ENCODE assay signal across 8 cellular contexts in genomic region chr2:86790134-86790827, GRCh38. TPM values are rescaled to one million over a fixed set of nuclear protein-coding genes. Genes with fewer than 3 reads are reported as not detected.
DNase-seq lines count a peak whose midpoint lies in the region; ATAC-seq and TF ChIP-seq lines count a peak whose summit lies in the region.

No MANE protein-coding gene starts in this region.

- H3K18ac ChIP-seq in IMR-90 (ENCODE audit: low read depth, low read length): no peak overlapping the region

- TF ChIP-seq POLR2A in IMR-90 (IDR thresholded peaks at IDR 0.05; ENCODE audit: low read depth, low read length): no peak
- no peak for TF ChIP-seq POLR2A in uterus (IDR thresholded peaks at IDR 0.05)

- DNase-seq in CD4-positive, CD25-positive, alpha-beta regulatory T cell: peak in 2 of 3 donors; percentile 11 to 20
- no peak for DNase-seq in IMR-90
- no peak for DNase-seq in chondrocyte (ENCODE audit: low spot score)
- peak; percentile 33 for DNase-seq in natural killer cell
- DNase-seq in epidermal melanocyte (ENCODE audit: insufficient read length, low spot score): no peak
- DNase-seq in brain microvascular endothelial cell: no peak
- DNase-seq in uterus: no peak

- in situ Hi-C loops in IMR-90 (cut with MboI; ENCODE audit: low sequenced_read_pairs): no loop called here
- in situ Hi-C loops in brain microvascular endothelial cell (cut with HindIII; ENCODE audit: low pct_ligation_motif_present, low sequenced_read_pairs): no loop called here

- no peak overlapping the region for H3K9ac ChIP-seq in IMR-90 (ENCODE audit: low read depth, low read length)

- H3K36me3 Mint-ChIP-seq in CD4-positive, CD25-positive, alpha-beta regulatory T cell: no peaks in the 10 kb centered on the region
- peaks cover 7% of the 10 kb centered on the region for H3K36me3 Mint-ChIP-seq in chondrocyte (ENCODE audit: low read depth)
- H3K36me3 Mint-ChIP-seq in natural killer cell: peaks cover 13% of the 10 kb centered on the region

- H3K36me3 ChIP-seq in CD4-positive, CD25-positive, alpha-beta regulatory T cell (ENCODE audit: control insufficient read depth, insufficient read depth, low read length): no peaks in the 10 kb centered on the region
- H3K36me3 ChIP-seq in IMR-90 (ENCODE audit: control insufficient read depth, insufficient read depth, low read length) (no peaks in the 10 kb centered on the region), brain microvascular endothelial cell (replicated peaks) (no peaks in the 10 kb centered on the region), uterus (no peaks in the 10 kb centered on the region)

- no peaks in the 10 kb centered on the region; the same call in 1 of the 2 replicates for H3K9me1 ChIP-seq in IMR-90 (ENCODE audit: insufficient read depth, low read length)

- no peak overlapping the region for H2BK15ac ChIP-seq in IMR-90 (ENCODE audit: low read depth, low read length)

- peaks cover 3 to 4% of the 10 kb centered on the region in 2 experiments for H3K9me3 ChIP-seq in CD4-positive, CD25-positive, alpha-beta regulatory T cell (ENCODE audit: control insufficient read depth in 2 of 2, low read length in 2 of 2)
- H3K9me3 ChIP-seq in IMR-90 (ENCODE audit: control insufficient read depth, insufficient read depth, low read length): peaks cover 9% of the 10 kb centered on the region; the same call in 1 of the 2 replicates
- no peaks in the 10 kb centered on the region for H3K9me3 ChIP-seq in uterus

- no peak overlapping the region for H2BK5ac ChIP-seq in IMR-90 (ENCODE audit: low read depth, low read length, poor library complexity, severe bottlenecking)

- H2AFZ ChIP-seq in IMR-90 (replicated peaks; ENCODE audit: low read length, poor library complexity): peak overlapping the region; percentile 43

- H3K4ac ChIP-seq in IMR-90 (ENCODE audit: low read depth, low read length): no peak overlapping the region

- peaks cover 24% of the 10 kb centered on the region for H3K4me1 ChIP-seq in CD4-positive, CD25-positive, alpha-beta regulatory T cell (ENCODE audit: control insufficient read depth, insufficient read depth, low read length, poor library complexity, severe bottlenecking)
- H3K4me1 ChIP-seq in IMR-90 (ENCODE audit: control insufficient read depth, insufficient read depth, low read length) (0 out of 2 replicates have a peak, but pooled peaks cover 2% of the 10 kb centered on the region), uterus (peaks cover 0 to 14% of the 10 kb centered on the region in 2 donors)

- no peak overlapping the region for H2BK20ac ChIP-seq in IMR-90 (ENCODE audit: low read depth, low read length)

- peaks cover 39% of the 10 kb centered on the region for H3K27me3 ChIP-seq in CD4-positive, CD25-positive, alpha-beta regulatory T cell (ENCODE audit: control insufficient read depth, insufficient read depth, low read length)
- H3K27me3 ChIP-seq in IMR-90 (ENCODE audit: control insufficient read depth, insufficient read depth, low read length) (peaks cover 79% of the 10 kb centered on the region), brain microvascular endothelial cell (replicated peaks) (peaks cover 52% of the 10 kb centered on the region), uterus (peaks cover 17 to 45% of the 10 kb centered on the region in 2 donors)

- peaks cover 10 to 25% (median 14%) of the 10 kb centered on the region in 4 donors for H3K4me1 Mint-ChIP-seq in CD4-positive, CD25-positive, alpha-beta regulatory T cell
- peaks cover 12% of the 10 kb centered on the region for H3K4me1 Mint-ChIP-seq in chondrocyte (ENCODE audit: low read depth)
- H3K4me1 Mint-ChIP-seq in natural killer cell: peaks cover 64 to 73% of the 10 kb centered on the region in 2 donors

- no peak overlapping the region for H3K27ac ChIP-seq in CD4-positive, CD25-positive, alpha-beta regulatory T cell (ENCODE audit: insufficient read depth, low read length, poor library complexity, severe bottlenecking)
- H3K27ac ChIP-seq in IMR-90 (ENCODE audit: insufficient read depth, low read length) (no peak overlapping the region), brain microvascular endothelial cell (no peak overlapping the region), uterus (no peak overlapping the region)

- H4K91ac ChIP-seq in IMR-90 (ENCODE audit: insufficient read depth, low read depth, low read length): no peak overlapping the region

- peaks cover 0 to 9% (median 3%) of the 10 kb centered on the region in 7 donors for H3K9me3 Mint-ChIP-seq in CD4-positive, CD25-positive, alpha-beta regulatory T cell
- H3K9me3 Mint-ChIP-seq in chondrocyte (ENCODE audit: low read depth) (peaks cover 4% of the 10 kb centered on the region), natural killer cell (peaks cover 3% of the 10 kb centered on the region in 2 donors)

- H4K8ac ChIP-seq in IMR-90 (ENCODE audit: low read depth in 2 of 2, low read length in 2 of 2): no peak overlapping the region

- POLR2A ChIA-PET in IMR-90 (lab: Charles Lee; ENCODE audit: unreplicated experiment): no interaction called here

- BruUV-seq in IMR-90 (replicated peaks; lab: Mats Ljungman, UMichigan): no TSS peak

- H3K56ac ChIP-seq in IMR-90 (ENCODE audit: extremely low read depth, insufficient read depth, low read length): no peak overlapping the region

- H3K79me1 ChIP-seq in IMR-90 (ENCODE audit: low read depth in 1 of 2, low read length in 2 of 2): no peaks in the 10 kb centered on the region

- H2AK5ac ChIP-seq in IMR-90 (ENCODE audit: low read depth, low read length): no peak overlapping the region

- no peak overlapping the region for H2BK120ac ChIP-seq in IMR-90 (ENCODE audit: low read depth, low read length)

- dilution Hi-C loops in IMR-90 (cut with HindIII; ENCODE audit: low sequenced_read_pairs, unreplicated experiment): no loop called here

- H4K5ac ChIP-seq in IMR-90 (ENCODE audit: low read depth, low read length): no peak overlapping the region

- H3K4me2 ChIP-seq in IMR-90 (ENCODE audit: low read depth, low read length): no peak overlapping the region

- WGBS in IMR-90 (ENCODE audit: extremely low coverage in 2 of 2, insufficient read length in 1 of 2), 2 experiments: 1% methylated on average over 14 of the region's 55 CpGs; no CpG with 5 or more reads in 1 of the 2 experiments

- TF ChIP-seq CTCF in IMR-90 (conservative IDR thresholded peaks at IDR 0.05; ENCODE audit: low read depth, low read length) (no peak), chondrocyte (IDR thresholded peaks at IDR 0.05) (no peak), natural killer cell (IDR thresholded peaks at IDR 0.05) (no peak), brain microvascular endothelial cell (IDR thresholded peaks at IDR 0.05; ENCODE audit: low read depth, low read length, missing control alignments) (no peak), uterus (IDR thresholded peaks at IDR 0.05) (no peak)

- ATAC-seq in CD4-positive, CD25-positive, alpha-beta regulatory T cell (ENCODE audit: low read depth in 2 of 2): no peak
- ATAC-seq in IMR-90 (ENCODE audit: low read depth) (0 out of 2 replicates have a peak, but pooled peaks have one; percentile 18), natural killer cell (peak in 1 of 3 donors; percentile 1), HG03520 (IDR thresholded peaks at IDR 0.05; ENCODE audit: unreplicated experiment) (no peak)

- TF ChIP-seq RAD21 in IMR-90 (IDR thresholded peaks at IDR 0.05; ENCODE audit: low read length): no peak

- no peak overlapping the region for H2AK9ac ChIP-seq in IMR-90 (replicated peaks; ENCODE audit: low read depth, low read length, poor library complexity)

- no peaks in the 10 kb centered on the region for H4K20me1 ChIP-seq in IMR-90 (ENCODE audit: insufficient read depth, low read length)

- CTCF ChIA-PET in IMR-90 (lab: Yijun Ruan, JAX): no interaction called here

- intact Hi-C loops in IMR-90 (cut with micrococcal nuclease): no loop called here
- intact Hi-C loops in natural killer cell (cut with micrococcal nuclease): no loop called here
- intact Hi-C loops in uterus (cut with DNase I; ENCODE audit: low total_unique reads): no loop called here

- H3K23ac ChIP-seq in IMR-90 (ENCODE audit: low read depth, low read length): no peak overlapping the region

- no peak overlapping the region for H3K27ac Mint-ChIP-seq in CD4-positive, CD25-positive, alpha-beta regulatory T cell
- H3K27ac Mint-ChIP-seq in chondrocyte (ENCODE audit: unreplicated experiment) (no peak overlapping the region), natural killer cell (peak overlapping the region; percentile 95 to 97)

- peak overlapping the region in 2 of 4 donors; percentile 81 to 82 for H3K4me3 Mint-ChIP-seq in CD4-positive, CD25-positive, alpha-beta regulatory T cell
- H3K4me3 Mint-ChIP-seq in chondrocyte (ENCODE audit: unreplicated experiment) (peak overlapping the region; percentile 33), natural killer cell (peak overlapping the region; percentile 90)

- H3K4me3 ChIP-seq in CD4-positive, CD25-positive, alpha-beta regulatory T cell (ENCODE audit: low read depth, low read length): no peak overlapping the region
- H3K4me3 ChIP-seq in IMR-90 (ENCODE audit: insufficient read depth, low read depth, low read length): no peak overlapping the region
- H3K4me3 ChIP-seq in brain microvascular endothelial cell (ENCODE audit: low read depth, low read length): no peak overlapping the region
- H3K4me3 ChIP-seq in uterus: no peak overlapping the region

- peaks cover 75% of the 10 kb centered on the region for H3K27me3 Mint-ChIP-seq in CD4-positive, CD25-positive, alpha-beta regulatory T cell
- peaks cover 76% of the 10 kb centered on the region for H3K27me3 Mint-ChIP-seq in chondrocyte (ENCODE audit: low read depth)
- H3K27me3 Mint-ChIP-seq in natural killer cell (ENCODE audit: low read depth in 2 of 2): peaks cover 0 to 11% of the 10 kb centered on the region in 2 donors

- no peak overlapping the region for H3K14ac ChIP-seq in IMR-90 (replicated peaks; ENCODE audit: low read depth, low read length)

TF ChIP-seq in IMR-90, 13 proteins besides CTCF, POLR2A, EP300 and RAD21 (continues in another document):
- TF ChIP-seq RFX5 (IDR thresholded peaks at IDR 0.05; ENCODE audit: low read depth, low read length): no peak

RNA-seq across cellular contexts. Expression of gene CD8A, which starts 0.4 kb away (rescaled TPM):
- not detected for total RNA-seq in CD4-positive, CD25-positive, alpha-beta regulatory T cell
- 1 to 10 TPM in 1 of 4 donors, under 1 TPM in 3; 0.24 to 1.8 (median 0.57) TPM for polyA plus RNA-seq in CD4-positive, CD25-positive, alpha-beta regulatory T cell
- total RNA-seq in IMR-90 (2012; rRNA removed) (not detected in 2 replicates), chondrocyte (not detected in 3 replicates), natural killer cell (100 to 1,000 TPM in 2 of 3 donors, 10 to 100 TPM in 1; 85.3 to 208 (median 162) TPM), uterus (10 to 100 TPM in 1 of 4 donors, 1 to 10 TPM in 2, under 1 TPM in 1; 0.07 to 38.5 (median 1.2) TPM)
- polyA plus RNA-seq in IMR-90 (2012; rRNA removed): not detected in 2 replicates
- polyA plus RNA-seq in IMR-90 (2012; cell fraction: cytosol; rRNA removed): not detected in 2 replicates
- not detected in 2 replicates for polyA plus RNA-seq in IMR-90 (2012; cell fraction: nucleus; rRNA removed; ENCODE audit: low replicate concordance)

Comparison
In these comparisons a context has a peak if more than half of its experiments do, and no peak if none do; other contexts are left out.
1. DNase-seq: peak in CD4-positive, CD25-positive, alpha-beta regulatory T cell (2 of 3) and natural killer cell (single experiment); none in IMR-90 (single experiment), chondrocyte (single experiment), epidermal melanocyte (single experiment), brain microvascular endothelial cell (single experiment) and uterus (0 of 2).
2. H3K27ac Mint-ChIP-seq: peak in natural killer cell (2 of 2); none in CD4-positive, CD25-positive, alpha-beta regulatory T cell (0 of 3) and chondrocyte (single experiment).